ENCODE assay signal across 20 cellular contexts in genomic region chr15:70172124-70172523, GRCh38.
"Had no signal": no experiment of that assay in that cellular context is flagged by ENCODE, and none has a peak within 500 bp of the region (broad histone marks: within the 10 kb centered on the region; RNA-seq: fewer than 3 reads in every experiment).

No MANE protein-coding gene starts in this region.

- H3K4me1 Mint-ChIP-seq: activated CD4-positive, alpha-beta T cell treated with anti-CD3 and anti-CD28 coated beads, Interleukin-2, amount 10 ng/mL, durations not matched to agents 24 days and 14 days; natural killer cell had no signal

- H3K9me3 ChIP-seq: body of pancreas, colonic mucosa, right lobe of liver, suprapubic skin, tibial artery had no signal

- ATAC-seq: body of pancreas had no signal

- H3K27ac Mint-ChIP-seq: activated CD4-positive, alpha-beta memory T cell treated with anti-CD3 and anti-CD28 coated beads, Interleukin-2, amount 10 ng/mL, durations not matched to agents 7 days and 5 days; activated CD4-positive, alpha-beta T cell treated with anti-CD3 and anti-CD28 coated beads, Interleukin-2, amount 10 ng/mL, durations not matched to agents 24 days and 14 days; activated naive CD8-positive, alpha-beta T cell; activated T-helper 2 cell treated with anti-CD3 and anti-CD28 coated beads, Interferon-gamma antibody, Interleukin-2, Interleukin-4, amounts not matched to agents 10 μg/mL and 5 μg/mL and 100 μg/mL, durations not matched to agents 14 hours and 24 hours and 36 hours; natural killer cell had no signal

- H3K4me3 ChIP-seq: body of pancreas, colonic mucosa, right lobe of liver, suprapubic skin, tibial artery had no signal

- H3K27ac ChIP-seq: body of pancreas, colonic mucosa, suprapubic skin, tibial artery had no signal

- H3K36me3 ChIP-seq: colonic mucosa, right lobe of liver, suprapubic skin, tibial artery had no signal

- H3K4me1 ChIP-seq: colonic mucosa, tibial artery had no signal

- DNase-seq: activated CD4-positive, alpha-beta memory T cell treated with anti-CD3 and anti-CD28 coated beads, Interleukin-2, amount 10 ng/mL, durations not matched to agents 7 days and 5 days; activated CD4-positive, alpha-beta T cell treated with anti-CD3 and anti-CD28 coated beads, Interleukin-2, amount 10 ng/mL, durations not matched to agents 24 days and 14 days; activated CD4-positive, CD25-positive, alpha-beta regulatory T cell treated with anti-CD3 and anti-CD28 coated beads, Interleukin-2, amount 50 U/mL, for 72 hours; activated T-cell treated with anti-CD3 and anti-CD28 coated beads, Interleukin-2, amount 50 U/mL, for 48 hours; anterior cingulate cortex; body of pancreas; cerebellar nuclear complex; colonic mucosa; effector CD8-positive, alpha-beta T cell; natural killer cell; right lobe of liver; stimulated activated CD4-positive, alpha-beta T cell treated with anti-CD3 and anti-CD28 coated beads, Interleukin-1b, Interleukin-23, amount 100 ng/mL, for 48 hours; stimulated activated CD4-positive, alpha-beta T cell treated with anti-CD3 and anti-CD28 coated beads, Interleukin-4, amount 100 ng/mL, for 4 hours; stimulated activated CD8-positive, alpha-beta memory T cell treated with anti-CD3 and anti-CD28 coated beads, Interleukin-4, amount 100 ng/mL, for 48 hours; stimulated activated naive CD4-positive, alpha-beta T cell; T-helper 2 cell; tibial artery had no signal

- H3K9me3 Mint-ChIP-seq: activated CD4-positive, alpha-beta memory T cell treated with anti-CD3 and anti-CD28 coated beads, Interleukin-2, amount 10 ng/mL, durations not matched to agents 7 days and 5 days; activated CD4-positive, alpha-beta T cell treated with anti-CD3 and anti-CD28 coated beads, Interleukin-2, amount 10 ng/mL, durations not matched to agents 24 days and 14 days; activated T-helper 2 cell treated with anti-CD3 and anti-CD28 coated beads, Interferon-gamma antibody, Interleukin-2, Interleukin-4, amounts not matched to agents 10 μg/mL and 5 μg/mL and 100 μg/mL, durations not matched to agents 14 hours and 24 hours and 36 hours; natural killer cell had no signal

- H3K4me3 Mint-ChIP-seq: activated CD4-positive, alpha-beta memory T cell treated with anti-CD3 and anti-CD28 coated beads, Interleukin-2, amount 10 ng/mL, durations not matched to agents 7 days and 5 days; activated CD4-positive, alpha-beta T cell treated with anti-CD3 and anti-CD28 coated beads, Interleukin-2, amount 10 ng/mL, durations not matched to agents 24 days and 14 days; activated naive CD8-positive, alpha-beta T cell; natural killer cell had no signal

- H3K36me3 Mint-ChIP-seq: activated naive CD8-positive, alpha-beta T cell; natural killer cell had no signal

- H3K27me3 ChIP-seq: body of pancreas, colonic mucosa, right lobe of liver, suprapubic skin, tibial artery had no signal

- H3K27me3 Mint-ChIP-seq: activated naive CD8-positive, alpha-beta T cell had no signal
